1 cellular context compared by ENCODE assay signal in the genomic region with DNA sequence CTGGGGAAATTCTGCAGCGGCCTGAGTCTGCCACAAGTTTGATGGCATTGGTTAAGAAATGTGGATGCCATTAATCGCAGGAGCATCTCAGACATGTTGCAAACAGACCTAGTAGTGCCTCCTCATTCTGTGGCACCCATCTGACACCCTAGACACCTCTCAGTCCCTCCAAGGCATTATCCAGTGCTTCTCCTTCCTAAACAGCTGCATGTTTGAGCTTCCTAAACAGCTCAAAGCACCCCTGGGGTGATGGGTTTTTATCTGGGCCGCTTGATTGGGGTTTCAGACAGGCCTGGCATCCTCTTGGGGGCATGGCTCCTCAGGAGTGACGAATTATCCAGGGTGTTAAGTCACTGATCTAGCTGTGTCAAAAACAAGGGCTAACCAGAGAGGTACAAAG.
TF ChIP-seq lines count a peak whose summit lies in the region.

No MANE protein-coding gene starts in this region.

TF ChIP-seq in IMR-90, 13 proteins besides CTCF, POLR2A, EP300 and RAD21:
- TF ChIP-seq RCOR1 (IDR thresholded peaks at IDR 0.05; ENCODE audit: insufficient replicate concordance, low read length), result no peak
- TF ChIP-seq MXI1 (IDR thresholded peaks at IDR 0.05; ENCODE audit: borderline replicate concordance, low read depth, low read length), result no peak
- no peak for TF ChIP-seq SMC3 (IDR thresholded peaks at IDR 0.05; ENCODE audit: low read depth, low read length)
- TF ChIP-seq, protein P1, sequence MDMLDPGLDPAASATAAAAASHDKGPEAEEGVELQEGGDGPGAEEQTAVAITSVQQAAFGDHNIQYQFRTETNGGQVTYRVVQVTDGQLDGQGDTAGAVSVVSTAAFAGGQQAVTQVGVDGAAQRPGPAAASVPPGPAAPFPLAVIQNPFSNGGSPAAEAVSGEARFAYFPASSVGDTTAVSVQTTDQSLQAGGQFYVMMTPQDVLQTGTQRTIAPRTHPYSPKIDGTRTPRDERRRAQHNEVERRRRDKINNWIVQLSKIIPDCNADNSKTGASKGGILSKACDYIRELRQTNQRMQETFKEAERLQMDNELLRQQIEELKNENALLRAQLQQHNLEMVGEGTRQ (IDR thresholded peaks at IDR 0.05; ENCODE audit: low read depth, low read length), result no peak
- no peak for TF ChIP-seq MAFK (IDR thresholded peaks at IDR 0.05; ENCODE audit: low read depth, low read length)
- TF ChIP-seq, protein P2, sequence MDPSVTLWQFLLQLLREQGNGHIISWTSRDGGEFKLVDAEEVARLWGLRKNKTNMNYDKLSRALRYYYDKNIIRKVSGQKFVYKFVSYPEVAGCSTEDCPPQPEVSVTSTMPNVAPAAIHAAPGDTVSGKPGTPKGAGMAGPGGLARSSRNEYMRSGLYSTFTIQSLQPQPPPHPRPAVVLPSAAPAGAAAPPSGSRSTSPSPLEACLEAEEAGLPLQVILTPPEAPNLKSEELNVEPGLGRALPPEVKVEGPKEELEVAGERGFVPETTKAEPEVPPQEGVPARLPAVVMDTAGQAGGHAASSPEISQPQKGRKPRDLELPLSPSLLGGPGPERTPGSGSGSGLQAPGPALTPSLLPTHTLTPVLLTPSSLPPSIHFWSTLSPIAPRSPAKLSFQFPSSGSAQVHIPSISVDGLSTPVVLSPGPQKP (IDR thresholded peaks at IDR 0.05; ENCODE audit: borderline replicate concordance, low read depth, low read length), result no peak
- TF ChIP-seq BHLHE40 (IDR thresholded peaks at IDR 0.05; ENCODE audit: low read depth, low read length), result no peak
- TF ChIP-seq CEBPB (IDR thresholded peaks at IDR 0.05; ENCODE audit: low read depth, low read length), result no peak
- TF ChIP-seq NFE2L2 (IDR thresholded peaks at IDR 0.05; ENCODE audit: low read depth, low read length), result no peak
- no peak for TF ChIP-seq RFX5 (IDR thresholded peaks at IDR 0.05; ENCODE audit: low read depth, low read length)
- no peak for TF ChIP-seq CHD1 (IDR thresholded peaks at IDR 0.05; ENCODE audit: low read depth, low read length)
- no peak for TF ChIP-seq FOS (IDR thresholded peaks at IDR 0.05; ENCODE audit: low read depth, low read length)
- no peak for TF ChIP-seq MAZ (IDR thresholded peaks at IDR 0.05; ENCODE audit: borderline replicate concordance, low read depth, low read length)
